In the genomic region with DNA sequence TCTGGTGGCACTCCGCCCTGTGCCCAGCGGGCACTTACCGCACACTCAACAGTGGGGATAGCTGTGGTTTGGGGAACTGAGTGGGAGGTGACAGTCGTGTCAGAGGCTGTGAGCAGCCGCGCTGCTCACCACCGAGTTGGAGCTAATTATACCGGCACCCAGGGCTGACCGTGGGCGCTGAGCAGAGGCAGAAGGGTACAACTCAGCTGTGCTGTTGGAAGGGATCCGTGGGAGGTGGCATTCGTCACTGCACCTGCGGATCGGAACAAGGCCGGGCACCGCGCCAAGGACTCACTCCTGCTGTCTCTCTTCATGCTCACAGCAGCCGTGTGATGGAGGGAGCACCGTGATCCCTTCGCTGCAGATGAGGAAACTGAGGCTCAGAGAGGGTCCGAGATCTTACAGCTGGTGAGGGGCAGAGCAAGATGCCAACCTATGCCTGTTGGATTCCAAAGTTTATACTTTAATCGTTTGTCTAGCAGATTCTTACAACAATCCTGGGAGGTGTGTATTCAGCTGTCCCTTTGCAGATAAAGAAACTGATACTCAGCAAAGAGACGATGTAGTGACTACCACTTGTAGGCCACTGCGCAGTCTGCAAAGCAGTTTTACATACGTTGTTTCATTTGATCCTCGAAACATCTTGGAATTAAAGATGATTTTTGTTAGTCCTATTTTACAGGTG, we compare ENCODE assay signal across 8 cellular contexts. TPM values are rescaled to one million over a fixed set of nuclear protein-coding genes. Genes with fewer than 3 reads are reported as not detected.
DNase-seq lines count a peak whose midpoint lies in the region; ATAC-seq and TF ChIP-seq lines count a peak whose summit lies in the region.

No MANE protein-coding gene starts in this region.

- intact Hi-C loops in left cardiac atrium (cut with DNase I) (no loop called here), vagina (cut with DNase I) (no loop called here)

- peaks cover 0 to 41% (median 11%) of the 10 kb centered on the region in 11 experiments; a peak in 12 of 22 replicates for H4K20me1 ChIP-seq in BLaER1 treated with 17β-estradiol and CSF1 and Interleukin-3, amounts not matched to agents 10 nM and 100 nM

- peaks cover 0 to 19% (median 10%) of the 10 kb centered on the region in 11 experiments; a peak in 11 of 22 replicates for H3K36me3 ChIP-seq in BLaER1 treated with 17β-estradiol and CSF1 and Interleukin-3, amounts not matched to agents 10 nM and 100 nM
- H3K36me3 ChIP-seq in vagina, result no peaks in the 10 kb centered on the region

- H3K9me3 ChIP-seq in BLaER1 treated with 17β-estradiol and CSF1 and Interleukin-3, amounts not matched to agents 10 nM and 100 nM (replicated peaks in 1 of 11), result no peaks in the 10 kb centered on the region
- no peaks in the 10 kb centered on the region for H3K9me3 ChIP-seq in vagina

- peak overlapping the region; percentile 71 to 90 (median 84); a peak in 19 of 22 replicates for H3K27ac ChIP-seq in BLaER1 treated with 17β-estradiol and CSF1 and Interleukin-3, amounts not matched to agents 10 nM and 100 nM
- H3K27ac ChIP-seq in vagina, result peak overlapping the region; percentile 88

- TF ChIP-seq POLR2A in vagina (IDR thresholded peaks at IDR 0.05), result no peak

- H3K4me2 ChIP-seq in BLaER1 treated with 17β-estradiol and CSF1 and Interleukin-3, amounts not matched to agents 10 nM and 100 nM, result peak overlapping the region; percentile 81 to 98 (median 91)

- ATAC-seq in GM19468 (IDR thresholded peaks at IDR 0.05; ENCODE audit: extremely low read depth, unreplicated experiment), result peak; percentile 12
- ATAC-seq in left cardiac atrium, result peak; percentile 36 to 55

- no peaks in the 10 kb centered on the region for H3K27me3 ChIP-seq in BLaER1 treated with 17β-estradiol and CSF1 and Interleukin-3, amounts not matched to agents 10 nM and 100 nM
- H3K27me3 ChIP-seq in vagina, result no peaks in the 10 kb centered on the region

- DNase-seq in HS-5 (ENCODE audit: low read depth) (peak; percentile 32), RPMI8226 (peak; percentile 92), left cardiac atrium (peak; percentile 72), renal cortical epithelial cell (ENCODE audit: low read depth) (peak; percentile 31), vagina (ENCODE audit: extremely low spot score in 2 of 2) (peak in 1 of 2 donors; percentile 95)
- peak; percentile 78 for DNase-seq in activated gamma-delta T cell treated with anti-CD3 and anti-CD28 coated beads, Interleukin-2, amount 50 U/mL, for 16 hours (ENCODE audit: low read depth)

- H3K4me3 ChIP-seq in BLaER1 treated with 17β-estradiol and CSF1 and Interleukin-3, amounts not matched to agents 10 nM and 100 nM, result peak overlapping the region; percentile 77 to 92 (median 84)
- H3K4me3 ChIP-seq in vagina, result peak overlapping the region; percentile 75 to 92

- peak overlapping the region; percentile 81 to 93 (median 90) for H3K9ac ChIP-seq in BLaER1 treated with 17β-estradiol and CSF1 and Interleukin-3, amounts not matched to agents 10 nM and 100 nM

- no peak for TF ChIP-seq CTCF in vagina (IDR thresholded peaks at IDR 0.05)

- H3K4me1 ChIP-seq in BLaER1 treated with 17β-estradiol and CSF1 and Interleukin-3, amounts not matched to agents 10 nM and 100 nM, result peaks cover 38 to 77% (median 54%) of the 10 kb centered on the region in 10 experiments
- peaks cover 52% of the 10 kb centered on the region for H3K4me1 ChIP-seq in vagina

RNA-seq across cellular contexts. Expression of gene ELMO2, which starts 0.7 kb away (rescaled TPM):
- total RNA-seq in left cardiac atrium (10 to 100 TPM; 29.5 to 36.1 TPM), renal cortical epithelial cell (24.3 and 46.9 TPM in 2 replicates), vagina (73.9 TPM)
